Comparison of ENCODE assay signal across 14 cellular contexts in genomic region chr1:67110352-67110751, GRCh38. TPM values are rescaled to one million over a fixed set of nuclear protein-coding genes. Genes with fewer than 3 reads are reported as not detected.
DNase-seq lines count a peak whose midpoint lies in the region; ATAC-seq and TF ChIP-seq lines count a peak whose summit lies in the region.
"Had no signal": no experiment of that assay in that cellular context is flagged by ENCODE, and none has a peak within 500 bp of the region (broad histone marks: within the 10 kb centered on the region; RNA-seq: fewer than 3 reads in every experiment).

No MANE protein-coding gene starts in this region.

- no peaks in the 10 kb centered on the region for H3K36me3 ChIP-seq in left ventricle myocardium inferior

- H3K4me1 Mint-ChIP-seq in progenitor cell of endocrine pancreas (ENCODE audit: low read depth) = peaks cover 1% of the 10 kb centered on the region

- H3K9me3 ChIP-seq in left ventricle myocardium inferior (replicated peaks) = peaks cover 24% of the 10 kb centered on the region

- no peak overlapping the region for H3K4me3 Mint-ChIP-seq in progenitor cell of endocrine pancreas (ENCODE audit: low read depth)
- H3K4me3 Mint-ChIP-seq: T-cell, type B pancreatic cell had no signal

- no peaks in the 10 kb centered on the region for H3K4me1 ChIP-seq in left ventricle myocardium inferior

- intact Hi-C loops in left ventricle myocardium inferior (cut with micrococcal nuclease) = no loop called here

- no peak overlapping the region for H3K4me3 ChIP-seq in NB4 (ENCODE audit: low read depth, low read length)
- no peak overlapping the region for H3K4me3 ChIP-seq in left ventricle myocardium inferior

- TF ChIP-seq POLR2A in NB4 (IDR thresholded peaks at IDR 0.05; ENCODE audit: extremely low read depth, insufficient read length) = no peak

- H3K27ac ChIP-seq in left ventricle myocardium inferior (replicated peaks) = no peak overlapping the region

- H3K27ac Mint-ChIP-seq in progenitor cell of endocrine pancreas = no peak overlapping the region
- H3K27ac Mint-ChIP-seq: T-cell, type B pancreatic cell had no signal

- peaks cover 2% of the 10 kb centered on the region for H3K9me3 Mint-ChIP-seq in progenitor cell of endocrine pancreas (ENCODE audit: low read depth)
- H3K9me3 Mint-ChIP-seq: type B pancreatic cell had no signal

- H3K27me3 ChIP-seq in left ventricle myocardium inferior (ENCODE audit: low read depth) = no peaks in the 10 kb centered on the region

- TF ChIP-seq CTCF in NB4 (IDR thresholded peaks at IDR 0.05; ENCODE audit: low read depth, low read length) (no peak), progenitor cell of endocrine pancreas (IDR thresholded peaks at IDR 0.05; ENCODE audit: unreplicated experiment) (no peak), left ventricle myocardium inferior (IDR thresholded peaks at IDR 0.05; ENCODE audit: borderline replicate concordance) (no peak)

- no peaks in the 10 kb centered on the region for H3K36me3 Mint-ChIP-seq in progenitor cell of endocrine pancreas (ENCODE audit: insufficient read depth)
- H3K36me3 Mint-ChIP-seq: type B pancreatic cell had no signal

- ATAC-seq in GM19452 (IDR thresholded peaks at IDR 0.05; ENCODE audit: unreplicated experiment) = peak; percentile 47
- ATAC-seq in HG02981 (IDR thresholded peaks at IDR 0.05; ENCODE audit: unreplicated experiment) = peak; percentile 31
- ATAC-seq: sciatic nerve, T-cell had no signal

- H3K27me3 Mint-ChIP-seq in progenitor cell of endocrine pancreas = no peaks in the 10 kb centered on the region
- H3K27me3 Mint-ChIP-seq: type B pancreatic cell had no signal

- peak; percentile 33 to 37 for DNase-seq in AML-193 (lab: John Stamatoyannopoulos, UW)
- peak; percentile 2 for DNase-seq in NB4 (ENCODE audit: low read depth)
- no peak for DNase-seq in progenitor cell of endocrine pancreas (ENCODE audit: low spot score, unreplicated experiment)
- no peak for DNase-seq in GM19240 (ENCODE audit: insufficient read length, low spot score)
- DNase-seq in activated T-cell treated with anti-CD3 and anti-CD28 coated beads, Interleukin-2, amount 50 U/mL, for 1 hour = no peak
- DNase-seq in left ventricle myocardium inferior = no peak
- DNase-seq: 8988T, NCI-H510A treated with DMSO at 0.1 percent for 48 hours, T-cell had no signal

RNA-seq across cellular contexts. Expression of gene C1orf141, which starts 24.4 kb away (rescaled TPM):
- total RNA-seq in progenitor cell of endocrine pancreas (0.31 TPM in 1 of 2 replicates, not detected in the other), left ventricle myocardium inferior (not detected)
- total RNA-seq: LHCN-M2, sciatic nerve, T-cell had no signal

RNA-seq across cellular contexts. Expression of gene IL23R, which starts 55.9 kb away (rescaled TPM):
- not detected in 2 replicates for total RNA-seq in progenitor cell of endocrine pancreas
- total RNA-seq in left ventricle myocardium inferior = not detected
- total RNA-seq: LHCN-M2, sciatic nerve had no signal

RNA-seq across cellular contexts. Expression of gene SLC35D1, which starts 56.4 kb away (rescaled TPM):
- total RNA-seq in progenitor cell of endocrine pancreas (11.9 and 12.2 TPM in 2 replicates), left ventricle myocardium inferior (2.6 TPM)

Comparison
In these comparisons a context has a peak if more than half of its experiments do, and no peak if none do; other contexts are left out.
1. DNase-seq: peak in AML-193 (2 of 2) and NB4 (single experiment); none in progenitor cell of endocrine pancreas (single experiment), GM19240 (single experiment), activated T-cell treated with anti-CD3 and anti-CD28 coated beads, Interleukin-2, amount 50 U/mL, for 1 hour (single experiment) and left ventricle myocardium inferior (single experiment).